29 cellular contexts compared by ENCODE assay signal in genomic region chr4:40744218-40744617, GRCh38. TPM values are rescaled to one million over a fixed set of nuclear protein-coding genes. Genes with fewer than 3 reads are reported as not detected.
"Had no signal": no experiment of that assay in that cellular context is flagged by ENCODE, and none has a peak within 500 bp of the region (broad histone marks: within the 10 kb centered on the region; RNA-seq: fewer than 3 reads in every experiment).

No MANE protein-coding gene starts in this region.

- H3K27ac ChIP-seq: ascending aorta, cardiac muscle cell, Peyer's patch, WERI-Rb-1 had no signal

- ATAC-seq: activated CD8-positive, alpha-beta T cell treated with anti-CD3 and anti-CD28 coated beads for 36 hours had no signal

- H3K4me1 ChIP-seq: ascending aorta, Peyer's patch had no signal

- H3K9me3 ChIP-seq: ascending aorta, Peyer's patch had no signal

- DNase-seq: activated CD4-positive, alpha-beta T cell treated with anti-CD3 and anti-CD28 coated beads, Interleukin-2, amount 50 U/mL, for 4 hours; activated CD4-positive, CD25-positive, alpha-beta regulatory T cell; activated CD8-positive, alpha-beta T cell treated with anti-CD3 and anti-CD28 coated beads for 36 hours; activated gamma-delta T cell; activated naive CD4-positive, alpha-beta T cell treated with Interleukin-2 at 50 U/mL for 16 hours; activated naive CD8-positive, alpha-beta T cell treated with anti-CD3 and anti-CD28 coated beads, Interleukin-2, amount 10 ng/mL, durations not matched to agents 7 days and 5 days; activated T-cell treated with anti-CD3 and anti-CD28 coated beads, Interleukin-2, amount 50 U/mL, for 24 hours; amygdala; Karpas-422; KBM-7; NCI-H1105; NCI-H1417 treated with DMSO at 0.1 percent for 48 hours; NCI-H1930; NCI-H2081 treated with DMSO at 0.1 percent for 48 hours; NCI-H345; NCI-H524 treated with DMSO at 0.1 percent for 48 hours; Peyer's patch; RPMI8226; SW 1271; T-helper 1 cell; T1000; WERI-Rb-1 had no signal

- H3K4me3 ChIP-seq: ascending aorta, cardiac muscle cell, Peyer's patch had no signal

- H3K27me3 ChIP-seq: ascending aorta, cardiac muscle cell, Peyer's patch had no signal

- H3K36me3 ChIP-seq: ascending aorta, cardiac muscle cell, Peyer's patch, WERI-Rb-1 had no signal

RNA-seq across cellular contexts. Expression of gene NSUN7, which starts 5.5 kb away (rescaled TPM):
- total RNA-seq: activated CD8-positive, alpha-beta memory T cell treated with anti-CD3 and anti-CD28 coated beads for 36 hours; activated T-helper 2 cell treated with anti-CD3 and anti-CD28 coated beads, Interferon-gamma antibody, Interleukin-2, Interleukin-4, amounts not matched to agents 10 μg/mL and 5 μg/mL and 100 μg/mL, durations not matched to agents 14 hours and 24 hours and 36 hours; MCF 10A; NCI-H460; T-helper 2 cell treated with Interferon-gamma antibody and Interleukin-4, amounts not matched to agents 100 ng/mL and 5 ng/mL, for 36 hours had no signal
